ENCODE assay signal across 18 cellular contexts in the genomic region with DNA sequence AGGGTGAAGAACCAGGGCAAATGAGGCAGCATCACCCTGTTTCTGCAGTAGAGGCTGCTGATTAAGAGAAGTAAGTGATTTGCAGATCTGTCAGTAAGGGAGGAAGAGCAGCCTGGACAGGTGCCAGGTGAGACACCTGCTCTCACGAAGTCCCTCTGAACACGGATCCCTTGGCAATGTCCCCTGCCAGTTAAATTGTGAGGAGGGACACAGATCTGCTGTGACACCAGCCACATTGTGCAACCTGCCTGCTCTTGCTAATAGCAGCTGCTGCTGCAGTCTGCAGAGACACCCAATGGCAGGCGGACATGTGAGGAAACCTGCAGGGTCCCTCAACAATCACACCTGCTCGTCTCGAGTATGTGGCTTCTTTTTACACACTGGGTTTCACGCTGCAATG. TPM values are rescaled to one million over a fixed set of nuclear protein-coding genes. Genes with fewer than 3 reads are reported as not detected.
DNase-seq lines count a peak whose midpoint lies in the region; ATAC-seq, FAIRE-seq and TF ChIP-seq lines count a peak whose summit lies in the region.
"Had no signal": no experiment of that assay in that cellular context is flagged by ENCODE, and none has a peak within 500 bp of the region (broad histone marks: within the 10 kb centered on the region; RNA-seq: fewer than 3 reads in every experiment).

No MANE protein-coding gene starts in this region.

- no TSS peak for BruUV-seq in OCI-LY7 (replicated peaks; lab: Mats Ljungman, UMichigan)

- H3K9me3 Mint-ChIP-seq in CD4-positive, alpha-beta memory T cell = no peaks in the 10 kb centered on the region
- H3K9me3 Mint-ChIP-seq: activated naive CD4-positive, alpha-beta T cell treated with anti-CD3 and anti-CD28 coated beads, Interleukin-2, amount 10 ng/mL, durations not matched to agents 7 days and 5 days; immature natural killer cell had no signal

- H3K27ac ChIP-seq in OCI-LY7 (ENCODE audit: low read depth, low read length, poor library complexity, severe bottlenecking) (no peak overlapping the region), gastrocnemius medialis (peak overlapping the region; percentile 50 to 77 (median 65))
- H3K27ac ChIP-seq in CD4-positive, alpha-beta memory T cell (ENCODE audit: low read depth, low read length) = no peak overlapping the region
- H3K27ac ChIP-seq: cardiac muscle cell had no signal

- intact Hi-C loops in OCI-LY7 (cut with micrococcal nuclease; ENCODE audit: unreplicated experiment) (no loop called here), gastrocnemius medialis (cut with DNase I; ENCODE audit: low total_unique reads) (no loop called here), left colon (cut with DNase I, micrococcal nuclease) (no loop called here)
- intact Hi-C loops in CD4-positive, alpha-beta memory T cell (cut with micrococcal nuclease) = no loop called here

- H3K27ac Mint-ChIP-seq in CD4-positive, alpha-beta memory T cell = peak overlapping the region in 1 of 7 donors; percentile 85
- H3K27ac Mint-ChIP-seq: activated naive CD4-positive, alpha-beta T cell treated with anti-CD3 and anti-CD28 coated beads, Interleukin-2, amount 10 ng/mL, durations not matched to agents 7 days and 5 days had no signal

- H3K36me3 Mint-ChIP-seq in CD4-positive, alpha-beta memory T cell = peaks cover 10 to 46% of the 10 kb centered on the region in 2 donors

- peak; percentile 61 to 85 for ATAC-seq in gastrocnemius medialis
- ATAC-seq in left colon = no peak

- POLR2A ChIA-PET in OCI-LY7 (lab: Charles Lee) = interaction anchor here (1.3 kb wide), 1 partner anchor 14 kb away, joined by 7 read pairs; no protein-coding TSS in a partner anchor
- POLR2A ChIA-PET in CD4-positive, alpha-beta memory T cell (lab: Charles Lee; ENCODE audit: partially characterized antibody) = no interaction called here

- CTCF ChIA-PET in OCI-LY7 (lab: Charles Lee; ENCODE audit: unreplicated experiment) = interaction anchor here (1.2 kb wide), 1 partner anchor 12 kb away, joined by 3 read pairs; no protein-coding TSS in a partner anchor
- CTCF ChIA-PET in CD4-positive, alpha-beta memory T cell (lab: Charles Lee; ENCODE audit: partially characterized antibody) = no interaction called here

- H3K36me3 ChIP-seq in OCI-LY7 (ENCODE audit: insufficient read depth, low read length) = peaks cover 46% of the 10 kb centered on the region
- peaks cover 0 to 20% of the 10 kb centered on the region in 2 donors for H3K36me3 ChIP-seq in gastrocnemius medialis
- peaks cover 41% of the 10 kb centered on the region for H3K36me3 ChIP-seq in CD4-positive, alpha-beta memory T cell (ENCODE audit: insufficient read depth, low read length)
- H3K36me3 ChIP-seq: cardiac muscle cell had no signal

- H3K9me3 ChIP-seq in OCI-LY7 (ENCODE audit: low read length) (no peaks in the 10 kb centered on the region), gastrocnemius medialis (no peaks in the 10 kb centered on the region)
- H3K9me3 ChIP-seq in CD4-positive, alpha-beta memory T cell (ENCODE audit: control insufficient read depth in 1 of 2, low read length in 2 of 2) = no peaks in the 10 kb centered on the region

- no peaks in the 10 kb centered on the region for H3K27me3 ChIP-seq in gastrocnemius medialis
- H3K27me3 ChIP-seq in CD4-positive, alpha-beta memory T cell (ENCODE audit: insufficient read depth, low read length) = no peaks in the 10 kb centered on the region
- H3K27me3 ChIP-seq: cardiac muscle cell had no signal

- peaks cover 19 to 49% (median 32%) of the 10 kb centered on the region in 4 donors for H3K4me1 Mint-ChIP-seq in CD4-positive, alpha-beta memory T cell

- no peak for TF ChIP-seq POLR2A in gastrocnemius medialis (IDR thresholded peaks at IDR 0.05)
- no peak for TF ChIP-seq POLR2A in GM12891 (IDR thresholded peaks at IDR 0.05; ENCODE audit: low read depth, low read length)

- H3K4me1 ChIP-seq in OCI-LY7 (ENCODE audit: insufficient read depth, low read length, poor library complexity, severe bottlenecking) (peaks cover 12% of the 10 kb centered on the region), gastrocnemius medialis (peaks cover 61% of the 10 kb centered on the region in 2 donors)
- H3K4me1 ChIP-seq in CD4-positive, alpha-beta memory T cell (ENCODE audit: insufficient read depth, low read length) = peaks cover 26% of the 10 kb centered on the region

- H2AFZ ChIP-seq in OCI-LY7 (ENCODE audit: low read length) = no peak overlapping the region

- peak; percentile 43 for DNase-seq in NCI-H2196 (lab: John Stamatoyannopoulos, UW; ENCODE audit: unreplicated experiment)
- no peak for DNase-seq in NCI-H2196 treated with DMSO at 0.1 percent for 48 hours (lab: John Stamatoyannopoulos, UW; ENCODE audit: unreplicated experiment)
- DNase-seq in NCI-H1694 (lab: John Stamatoyannopoulos, UW) = peak; percentile 36
- DNase-seq in OCI-LY7 (ENCODE audit: low spot score) = peak; percentile 44
- peak; percentile 54 to 87 for DNase-seq in gastrocnemius medialis
- no peak for DNase-seq in CD4-positive, alpha-beta memory T cell
- no peak for DNase-seq in left colon
- no peak for DNase-seq in GM12891 (ENCODE audit: insufficient read length, low spot score)
- DNase-seq: activated naive CD4-positive, alpha-beta T cell treated with anti-CD3 and anti-CD28 coated beads, Interleukin-2, amount 10 ng/mL, durations not matched to agents 7 days and 5 days; immature natural killer cell; Kasumi-1; NCI-H526 treated with DMSO at 0.1 percent for 48 hours; nucleus accumbens had no signal

- H3K4me2 ChIP-seq in OCI-LY7 (ENCODE audit: low read length) = no peak overlapping the region

- no peaks in the 10 kb centered on the region for H3K9me2 ChIP-seq in OCI-LY7 (ENCODE audit: insufficient read depth, low read length)

- H3K27me3 Mint-ChIP-seq in CD4-positive, alpha-beta memory T cell = no peaks in the 10 kb centered on the region
- H3K27me3 Mint-ChIP-seq: activated naive CD4-positive, alpha-beta T cell treated with anti-CD3 and anti-CD28 coated beads, Interleukin-2, amount 10 ng/mL, durations not matched to agents 7 days and 5 days had no signal

- in situ Hi-C loops in gastrocnemius medialis (cut with MboI; ENCODE audit: low sequenced_read_pairs in 4 of 4) = no loop called here

- H4K20me1 ChIP-seq in OCI-LY7 (ENCODE audit: insufficient read depth, low read length) = no peaks in the 10 kb centered on the region; the same call in 1 of the 2 replicates

- FAIRE-seq in GM12891 (lab: Jason Lieb, UNC) = no peak
- FAIRE-seq: D721Med, frontal cortex had no signal

- TF ChIP-seq CTCF in OCI-LY7 (conservative IDR thresholded peaks at IDR 0.05; ENCODE audit: low read length) (no peak), gastrocnemius medialis (IDR thresholded peaks at IDR 0.05 in 4 of 5, conservative IDR thresholded peaks at IDR 0.05 in 1 of 5) (no peak)

- H3K4me3 ChIP-seq in OCI-LY7 (ENCODE audit: low read depth, low read length, poor library complexity, severe bottlenecking) (no peak overlapping the region), gastrocnemius medialis (no peak overlapping the region)
- no peak overlapping the region for H3K4me3 ChIP-seq in CD4-positive, alpha-beta memory T cell (ENCODE audit: low read length in 2 of 2)
- H3K4me3 ChIP-seq: cardiac muscle cell, skin epidermis had no signal

- no peaks in the 10 kb centered on the region for H3K79me2 ChIP-seq in OCI-LY7 (ENCODE audit: insufficient read depth, low read depth, low read length)

- no peak overlapping the region for H3K4me3 Mint-ChIP-seq in CD4-positive, alpha-beta memory T cell
- H3K4me3 Mint-ChIP-seq: activated naive CD4-positive, alpha-beta T cell treated with anti-CD3 and anti-CD28 coated beads, Interleukin-2, amount 10 ng/mL, durations not matched to agents 7 days and 5 days; immature natural killer cell had no signal

TF ChIP-seq in GM12891, 5 proteins besides CTCF, POLR2A, EP300 and RAD21:
- no peak for TF ChIP-seq SPI1 (IDR thresholded peaks at IDR 0.05; ENCODE audit: low read depth, low read length)

RNA-seq across cellular contexts. Expression of a gene that starts 31.9 kb away (rescaled TPM):
- 87.8 and 93.9 TPM in 2 replicates for total RNA-seq in OCI-LY7 (2014; rRNA removed; shearing (Covaris generic))
- total RNA-seq in OCI-LY7 (2022) (164 and 199 TPM in 2 replicates), gastrocnemius medialis (100 to 1,000 TPM; 142 to 202 (median 173) TPM), left colon (100 to 1,000 TPM; 384 to 427 TPM)
- total RNA-seq in CD4-positive, alpha-beta memory T cell = 100 to 1,000 TPM; 202 to 211 TPM
- 100 to 1,000 TPM; 173 to 342 TPM for polyA plus RNA-seq in CD4-positive, alpha-beta memory T cell
- polyA plus RNA-seq in GM12891 (2012; ENCODE audit: low read depth, missing spikeins) = 183 TPM

RNA-seq across cellular contexts. Expression of a gene that starts 40.9 kb away (rescaled TPM):
- not detected in 2 replicates for total RNA-seq in OCI-LY7 (2014; rRNA removed; shearing (Covaris generic))
- total RNA-seq in OCI-LY7 (2022) (not detected in 2 replicates), gastrocnemius medialis (10 to 100 TPM in 1 of 4 donors, 1 to 10 TPM in 3; 4.6 to 16.1 (median 6.9) TPM), left colon (1 to 10 TPM; 4.2 to 8.2 TPM)
- not detected for total RNA-seq in CD4-positive, alpha-beta memory T cell
- polyA plus RNA-seq in CD4-positive, alpha-beta memory T cell = under 1 TPM in 1 of 2 donors, not detected in 1; 0.81 TPM
- polyA plus RNA-seq in GM12891 (2012; ENCODE audit: low read depth, missing spikeins) = not detected
- total RNA-seq: A673, cardiac muscle cell had no signal
- polyA plus RNA-seq: immature natural killer cell had no signal

Comparison
In these comparisons a context has a peak if more than half of its experiments do, and no peak if none do; other contexts are left out.
1. DNase-seq: peak in NCI-H2196 (single experiment), NCI-H1694 (single experiment), OCI-LY7 (single experiment) and gastrocnemius medialis (2 of 2); none in NCI-H2196 treated with DMSO at 0.1 percent for 48 hours (single experiment), CD4-positive, alpha-beta memory T cell (0 of 5), left colon (0 of 2) and GM12891 (single experiment).
2. H3K27ac ChIP-seq: peak in gastrocnemius medialis (4 of 4); none in OCI-LY7 (single experiment) and CD4-positive, alpha-beta memory T cell (single experiment).
3. RNA of a gene that starts 40.9 kb away (total RNA-seq): 4.2 to 8.2 TPM in left colon and 4.6 to 16.1 TPM in gastrocnemius medialis; not detected in OCI-LY7 and not detected in CD4-positive, alpha-beta memory T cell; every median in the first group is over 4 times any median in the second.